Comparison of ENCODE assay signal across 22 cellular contexts in the genomic region with DNA sequence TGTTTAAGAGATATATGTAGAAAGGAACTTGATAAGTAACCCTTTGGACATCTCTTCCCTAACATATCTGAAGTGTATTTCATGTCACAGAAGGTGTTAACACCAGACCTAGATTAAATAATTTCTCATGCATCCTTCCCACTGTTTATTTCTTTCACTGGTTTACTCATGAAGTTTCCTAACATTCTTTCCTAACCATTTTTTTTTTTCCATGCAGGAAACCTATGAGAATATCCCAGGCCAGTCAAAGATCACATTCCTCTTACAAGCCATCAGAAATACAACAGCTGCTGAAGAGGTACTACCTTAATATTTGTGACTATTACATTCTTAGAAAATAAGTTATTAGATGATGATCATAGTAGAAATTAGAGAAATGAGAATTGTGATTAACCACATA. TPM values are rescaled to one million over a fixed set of nuclear protein-coding genes. Genes with fewer than 3 reads are reported as not detected.
DNase-seq lines count a peak whose midpoint lies in the region; ATAC-seq and TF ChIP-seq lines count a peak whose summit lies in the region.
"Had no signal": no experiment of that assay in that cellular context is flagged by ENCODE, and none has a peak within 500 bp of the region (broad histone marks: within the 10 kb centered on the region; RNA-seq: fewer than 3 reads in every experiment).

No MANE protein-coding gene starts in this region.

- H2AK9ac ChIP-seq in IMR-90 (replicated peaks; ENCODE audit: low read depth, low read length, poor library complexity) = no peak overlapping the region

- DNase-seq in ELR (ENCODE audit: low read depth) (peak; percentile 24), IMR-90 (peak; percentile 48), dermis blood vessel endothelial cell (peak; percentile 29), mesothelial cell of epicardium (ENCODE audit: low spot score in 2 of 2, unreplicated experiment in 2 of 2) (no peak), RKO (ENCODE audit: low spot score) (no peak)
- DNase-seq in stimulated activated CD4-positive, alpha-beta T cell treated with anti-CD3 and anti-CD28 coated beads, Interleukin-2, amount 100 ng/mL, for 48 hours = no peak
- no peak for DNase-seq in central memory CD4-positive, alpha-beta T cell
- DNase-seq: activated CD4-positive, alpha-beta T cell treated with anti-CD3 and anti-CD28 coated beads, Interleukin-2, amount 50 U/mL, for 1 hour; activated CD8-positive, alpha-beta memory T cell treated with anti-CD3 and anti-CD28 coated beads, Interleukin-2, amount 50 U/mL, for 48 hours; activated naive CD4-positive, alpha-beta T cell; DMS79 treated with DMSO at 0.1 percent for 48 hours; effector memory CD8-positive, alpha-beta T cell; heart left ventricle; immature natural killer cell; KG1; NCI-H1048; NCI-H187 treated with DMSO at 0.1 percent for 48 hours; NCI-H446; upper lobe of right lung had no signal

- H4K5ac ChIP-seq in IMR-90 (ENCODE audit: low read depth, low read length) = no peak overlapping the region

- H3K9me3 Mint-ChIP-seq in mesothelial cell of epicardium = no peaks in the 10 kb centered on the region
- H3K9me3 Mint-ChIP-seq: effector memory CD8-positive, alpha-beta T cell; immature natural killer cell; T-helper 1 cell treated with Interleukin-12 subunit alpha and Interleukin-12 subunit beta and Interleukin-4 antibody, amounts not matched to agents 30 μg/mL and 1 μg/mL, for 36 hours had no signal

- H2AK5ac ChIP-seq in IMR-90 (ENCODE audit: low read depth, low read length) = no peak overlapping the region

- no peak overlapping the region for H2AFZ ChIP-seq in IMR-90 (replicated peaks; ENCODE audit: low read length, poor library complexity)

- H3K9ac ChIP-seq in IMR-90 (ENCODE audit: low read depth, low read length) = no peak overlapping the region

- no peak overlapping the region for H3K18ac ChIP-seq in IMR-90 (ENCODE audit: low read depth, low read length)

- ATAC-seq in IMR-90 (ENCODE audit: low read depth) (peak; percentile 25), HG02759 (IDR thresholded peaks at IDR 0.05; ENCODE audit: unreplicated experiment) (no peak)
- ATAC-seq: effector memory CD8-positive, alpha-beta T cell; heart left ventricle; upper lobe of right lung had no signal

- no peak overlapping the region for H2BK20ac ChIP-seq in IMR-90 (ENCODE audit: low read depth, low read length)

- no peak overlapping the region for H2BK15ac ChIP-seq in IMR-90 (ENCODE audit: low read depth, low read length)

- H3K4me1 ChIP-seq in IMR-90 (ENCODE audit: control insufficient read depth, insufficient read depth, low read length) = peaks cover 4% of the 10 kb centered on the region

- H3K4me3 ChIP-seq in IMR-90 (ENCODE audit: insufficient read depth, low read depth, low read length) = no peak overlapping the region
- H3K4me3 ChIP-seq: heart left ventricle, SJSA1, upper lobe of right lung had no signal

- no peak overlapping the region for H2BK5ac ChIP-seq in IMR-90 (ENCODE audit: low read depth, low read length, poor library complexity, severe bottlenecking)

- H3K36me3 ChIP-seq in IMR-90 (ENCODE audit: control insufficient read depth, insufficient read depth, low read length) = peaks cover 24% of the 10 kb centered on the region

- TF ChIP-seq POLR2A in IMR-90 (IDR thresholded peaks at IDR 0.05; ENCODE audit: low read depth, low read length) = no peak

- no peak overlapping the region for H3K4me3 Mint-ChIP-seq in mesothelial cell of epicardium
- H3K4me3 Mint-ChIP-seq: effector memory CD8-positive, alpha-beta T cell; immature natural killer cell; T-helper 1 cell treated with Interleukin-12 subunit alpha and Interleukin-12 subunit beta and Interleukin-4 antibody, amounts not matched to agents 30 μg/mL and 1 μg/mL, for 36 hours had no signal

- H3K9me3 ChIP-seq in IMR-90 (ENCODE audit: control insufficient read depth, insufficient read depth, low read length) = no peaks in the 10 kb centered on the region
- H3K9me3 ChIP-seq: heart left ventricle, SJSA1, upper lobe of right lung had no signal

- peaks cover 7% of the 10 kb centered on the region for H4K20me1 ChIP-seq in IMR-90 (ENCODE audit: insufficient read depth, low read length)

- in situ Hi-C loops in IMR-90 (cut with MboI; ENCODE audit: low sequenced_read_pairs) = no loop called here

- TF ChIP-seq CTCF in IMR-90 (conservative IDR thresholded peaks at IDR 0.05; ENCODE audit: low read depth, low read length) (no peak), mesothelial cell of epicardium (IDR thresholded peaks at IDR 0.05; ENCODE audit: unreplicated experiment) (no peak)

- H4K8ac ChIP-seq in IMR-90 (ENCODE audit: low read depth in 2 of 2, low read length in 2 of 2) = no peak overlapping the region

- H3K14ac ChIP-seq in IMR-90 (replicated peaks; ENCODE audit: low read depth, low read length) = no peak overlapping the region

- H3K9me1 ChIP-seq in IMR-90 (ENCODE audit: insufficient read depth, low read length) = peaks cover 5% of the 10 kb centered on the region; the same call in 1 of the 2 replicates

- peak overlapping the region; percentile 62 for H3K27ac Mint-ChIP-seq in mesothelial cell of epicardium
- H3K27ac Mint-ChIP-seq: immature natural killer cell; T-helper 1 cell treated with Interleukin-12 subunit alpha and Interleukin-12 subunit beta and Interleukin-4 antibody, amounts not matched to agents 30 μg/mL and 1 μg/mL, for 36 hours had no signal

- no peak overlapping the region for H2BK120ac ChIP-seq in IMR-90 (ENCODE audit: low read depth, low read length)

- dilution Hi-C loops in IMR-90 (cut with HindIII; ENCODE audit: low sequenced_read_pairs, unreplicated experiment) = no loop called here

- H3K4me2 ChIP-seq in IMR-90 (ENCODE audit: low read depth, low read length) = 0 out of 2 replicates have a peak overlapping the region, but pooled peaks have one; percentile 2

- peaks cover 22 to 39% of the 10 kb centered on the region in 2 experiments for H3K79me1 ChIP-seq in IMR-90 (ENCODE audit: low read depth in 1 of 2, low read length in 2 of 2)

- no peak overlapping the region for H3K23ac ChIP-seq in IMR-90 (ENCODE audit: low read depth, low read length)

- POLR2A ChIA-PET in IMR-90 (lab: Charles Lee; ENCODE audit: unreplicated experiment) = no interaction called here

- CTCF ChIA-PET in IMR-90 (lab: Yijun Ruan, JAX) = no interaction called here

- peaks cover 27% of the 10 kb centered on the region for H3K4me1 Mint-ChIP-seq in mesothelial cell of epicardium

- H3K27ac ChIP-seq in IMR-90 (ENCODE audit: insufficient read depth, low read length) = no peak overlapping the region
- H3K27ac ChIP-seq: heart left ventricle, SJSA1, upper lobe of right lung had no signal

- no peak for TF ChIP-seq RAD21 in IMR-90 (IDR thresholded peaks at IDR 0.05; ENCODE audit: low read length)

- no peak overlapping the region for H4K91ac ChIP-seq in IMR-90 (ENCODE audit: insufficient read depth, low read depth, low read length)

- no TSS peak for BruUV-seq in IMR-90 (replicated peaks; lab: Mats Ljungman, UMichigan)

- no peaks in the 10 kb centered on the region for H3K27me3 Mint-ChIP-seq in mesothelial cell of epicardium (ENCODE audit: low read depth)
- H3K27me3 Mint-ChIP-seq: effector memory CD8-positive, alpha-beta T cell had no signal

- H3K36me3 Mint-ChIP-seq in mesothelial cell of epicardium = peaks cover 21% of the 10 kb centered on the region

- H3K56ac ChIP-seq in IMR-90 (ENCODE audit: extremely low read depth, insufficient read depth, low read length) = no peak overlapping the region

- intact Hi-C loops in IMR-90 (cut with micrococcal nuclease) = no loop called here

- H3K4ac ChIP-seq in IMR-90 (ENCODE audit: low read depth, low read length) = no peak overlapping the region

- no peaks in the 10 kb centered on the region for H3K27me3 ChIP-seq in IMR-90 (ENCODE audit: control insufficient read depth, insufficient read depth, low read length)
- H3K27me3 ChIP-seq: heart left ventricle, SJSA1, upper lobe of right lung had no signal

TF ChIP-seq in IMR-90, 13 proteins besides CTCF, POLR2A, EP300 and RAD21:
- TF ChIP-seq BHLHE40 (IDR thresholded peaks at IDR 0.05; ENCODE audit: low read depth, low read length) (0 out of 2 replicates have a peak, but pooled peaks have one; percentile 38), SMC3 (IDR thresholded peaks at IDR 0.05; ENCODE audit: low read depth, low read length) (no peak)

RNA-seq across cellular contexts. Expression of gene IPO5, which starts 28.8 kb away (rescaled TPM):
- total RNA-seq in IMR-90 (2012; rRNA removed) = 218 and 270 TPM in 2 replicates
- 80.8 and 89.2 TPM in 2 replicates for polyA plus RNA-seq in IMR-90 (2012; rRNA removed)
- 33.0 and 37.5 TPM in 2 replicates for polyA plus RNA-seq in IMR-90 (2012; cell fraction: cytosol; rRNA removed)
- 36.9 and 94.7 TPM in 2 replicates for polyA plus RNA-seq in IMR-90 (2012; cell fraction: nucleus; rRNA removed; ENCODE audit: low replicate concordance)
- total RNA-seq in dermis blood vessel endothelial cell = 130 and 228 TPM in 2 replicates
- 172 to 176 TPM (median 175 TPM) in 3 replicates for total RNA-seq in mesothelial cell of epicardium

Comparison
In these comparisons a context has a peak if more than half of its experiments do, and no peak if none do; other contexts are left out.
1. DNase-seq: peak in ELR (single experiment), IMR-90 (single experiment) and dermis blood vessel endothelial cell (single experiment); none in mesothelial cell of epicardium (0 of 2), stimulated activated CD4-positive, alpha-beta T cell treated with anti-CD3 and anti-CD28 coated beads, Interleukin-2, amount 100 ng/mL, for 48 hours (0 of 2), RKO (single experiment) and central memory CD4-positive, alpha-beta T cell (single experiment).